ENCODE assay signal across 26 cellular contexts in the genomic region with DNA sequence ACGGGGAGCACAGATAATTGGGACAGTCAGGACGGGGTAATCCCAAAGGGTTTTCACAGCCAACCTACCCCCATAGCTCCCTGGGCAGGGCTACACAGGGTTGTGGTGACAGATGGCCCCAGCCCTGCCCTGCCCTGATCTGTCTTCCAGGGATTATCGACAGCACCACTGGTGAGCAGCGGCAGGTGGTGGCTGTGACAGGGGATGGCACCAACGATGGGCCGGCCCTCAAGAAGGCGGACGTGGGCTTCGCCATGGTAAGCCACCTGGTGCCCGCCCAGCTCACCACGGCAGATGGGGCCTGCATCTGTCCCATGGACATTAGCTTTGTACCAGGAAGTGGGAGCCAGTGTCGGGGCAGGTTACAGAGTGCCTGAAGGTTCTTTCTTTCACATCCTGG. TPM values are rescaled to one million over a fixed set of nuclear protein-coding genes. Genes with fewer than 3 reads are reported as not detected.
"Had no signal": no experiment of that assay in that cellular context is flagged by ENCODE, and none has a peak within 500 bp of the region (broad histone marks: within the 10 kb centered on the region; RNA-seq: fewer than 3 reads in every experiment).

No MANE protein-coding gene starts in this region.

- H3K36me3 Mint-ChIP-seq: activated naive CD4-positive, alpha-beta T cell treated with anti-CD3 and anti-CD28 coated beads, Interleukin-2, amount 50 U/mL, for 24 hours; mesothelial cell of epicardium; natural killer cell; stimulated activated memory B cell treated with anti-CD40 and anti-IgM and Interleukin-4, amounts not matched to agents 10 μg/mL and 1 μg/mL and 100 μg/mL, for 72 hours had no signal

- H3K4me1 ChIP-seq: ascending aorta, left ventricle myocardium inferior, thyroid gland, upper lobe of right lung had no signal

- H3K4me1 Mint-ChIP-seq: activated naive CD4-positive, alpha-beta T cell treated with anti-CD3 and anti-CD28 coated beads, Interleukin-2, amount 50 U/mL, for 24 hours; mesothelial cell of epicardium; natural killer cell had no signal

- DNase-seq: activated CD4-positive, alpha-beta T cell treated with anti-CD3 and anti-CD28 coated beads for 1 hour; activated CD4-positive, alpha-beta T cell treated with anti-CD3 and anti-CD28 coated beads, Interleukin-2, amount 50 U/mL, for 1 hour; activated CD8-positive, alpha-beta T cell treated with anti-CD3 and anti-CD28 coated beads, Interleukin-2, amount 10 ng/mL, durations not matched to agents 7 days and 5 days; activated gamma-delta T cell treated with Interleukin-2 at 50 U/mL for 16 hours; brain microvascular endothelial cell; effector memory CD8-positive, alpha-beta T cell; foreskin melanocyte; hippocampal formation; left ventricle myocardium inferior; natural killer cell; stimulated activated CD4-positive, alpha-beta T cell treated with anti-CD3 and anti-CD28 coated beads, Interleukin-15, amount 100 ng/mL, for 24 hours; thyroid gland; upper lobe of right lung had no signal

- H3K4me3 Mint-ChIP-seq: activated CD8-positive, alpha-beta T cell treated with anti-CD3 and anti-CD28 coated beads, Interleukin-2, amount 10 ng/mL, durations not matched to agents 7 days and 5 days; activated naive CD4-positive, alpha-beta T cell treated with anti-CD3 and anti-CD28 coated beads, Interleukin-2, amount 50 U/mL, for 24 hours; activated T-helper 1 cell treated with anti-CD3 and anti-CD28 coated beads, Interleukin-12 subunit alpha, Interleukin-12 subunit beta, Interleukin-2, Interleukin-4 antibody, amounts not matched to agents 30 ng/mL and 10 ng/mL and 1 ng/mL, durations not matched to agents 14 hours and 24 hours and 36 hours; effector memory CD8-positive, alpha-beta T cell; mesothelial cell of epicardium; natural killer cell; stimulated activated memory B cell treated with anti-CD40 and anti-IgM and Interleukin-4, amounts not matched to agents 10 μg/mL and 1 μg/mL and 100 μg/mL, for 72 hours had no signal

- H3K27me3 Mint-ChIP-seq: activated naive CD4-positive, alpha-beta T cell treated with anti-CD3 and anti-CD28 coated beads, Interleukin-2, amount 50 U/mL, for 24 hours had no signal

- H3K27ac Mint-ChIP-seq: activated CD8-positive, alpha-beta T cell treated with anti-CD3 and anti-CD28 coated beads, Interleukin-2, amount 10 ng/mL, durations not matched to agents 7 days and 5 days; activated naive CD4-positive, alpha-beta T cell treated with anti-CD3 and anti-CD28 coated beads, Interleukin-2, amount 50 U/mL, for 24 hours; activated T-helper 1 cell treated with anti-CD3 and anti-CD28 coated beads, Interleukin-12 subunit alpha, Interleukin-12 subunit beta, Interleukin-2, Interleukin-4 antibody, amounts not matched to agents 30 ng/mL and 10 ng/mL and 1 ng/mL, durations not matched to agents 14 hours and 24 hours and 36 hours; effector memory CD8-positive, alpha-beta T cell; mesothelial cell of epicardium; natural killer cell; stimulated activated memory B cell treated with anti-CD40 and anti-IgM and Interleukin-4, amounts not matched to agents 10 μg/mL and 1 μg/mL and 100 μg/mL, for 72 hours had no signal

- H3K27me3 ChIP-seq: ascending aorta, brain microvascular endothelial cell, thyroid gland, upper lobe of right lung had no signal

- H3K9me3 ChIP-seq: ascending aorta, left ventricle myocardium inferior, thyroid gland, upper lobe of right lung had no signal

- H3K27ac ChIP-seq: ascending aorta, brain microvascular endothelial cell, left ventricle myocardium inferior, thyroid gland, upper lobe of right lung had no signal

- H3K4me3 ChIP-seq: ascending aorta, left ventricle myocardium inferior, smooth muscle cell, thyroid gland, upper lobe of right lung had no signal

- FAIRE-seq: endothelial cell of umbilical vein, TTC549 had no signal

- H3K9me3 Mint-ChIP-seq: activated naive CD4-positive, alpha-beta T cell treated with anti-CD3 and anti-CD28 coated beads, Interleukin-2, amount 50 U/mL, for 24 hours; activated T-helper 1 cell treated with anti-CD3 and anti-CD28 coated beads, Interleukin-12 subunit alpha, Interleukin-12 subunit beta, Interleukin-2, Interleukin-4 antibody, amounts not matched to agents 30 ng/mL and 10 ng/mL and 1 ng/mL, durations not matched to agents 14 hours and 24 hours and 36 hours; effector memory CD8-positive, alpha-beta T cell; natural killer cell; stimulated activated memory B cell treated with anti-CD40 and anti-IgM and Interleukin-4, amounts not matched to agents 10 μg/mL and 1 μg/mL and 100 μg/mL, for 72 hours had no signal

- ATAC-seq: activated CD8-positive, alpha-beta T cell treated with anti-CD3 and anti-CD28 coated beads, Interleukin-2, amount 10 ng/mL, durations not matched to agents 7 days and 5 days; effector memory CD8-positive, alpha-beta T cell; esophagus mucosa; natural killer cell; sciatic nerve; stimulated activated memory B cell treated with anti-CD40 and anti-IgM and Interleukin-4, amounts not matched to agents 10 μg/mL and 1 μg/mL and 100 μg/mL, for 72 hours; upper lobe of right lung had no signal

- H3K36me3 ChIP-seq: ascending aorta, brain microvascular endothelial cell, left ventricle myocardium inferior, thyroid gland, upper lobe of right lung had no signal

RNA-seq across cellular contexts. Expression of gene ATP2B3, which starts 39.3 kb away (rescaled TPM):
- total RNA-seq: activated CD8-positive, alpha-beta T cell treated with anti-CD3 and anti-CD28 coated beads, Interleukin-2, amount 10 ng/mL, durations not matched to agents 7 days and 5 days; dermis microvascular lymphatic vessel endothelial cell; esophagus mucosa; left ventricle myocardium inferior; lung microvascular endothelial cell; natural killer cell; osteoblast; thyroid gland; upper lobe of right lung had no signal
